Comparison of ENCODE assay signal across 1 cellular context in the genomic region with DNA sequence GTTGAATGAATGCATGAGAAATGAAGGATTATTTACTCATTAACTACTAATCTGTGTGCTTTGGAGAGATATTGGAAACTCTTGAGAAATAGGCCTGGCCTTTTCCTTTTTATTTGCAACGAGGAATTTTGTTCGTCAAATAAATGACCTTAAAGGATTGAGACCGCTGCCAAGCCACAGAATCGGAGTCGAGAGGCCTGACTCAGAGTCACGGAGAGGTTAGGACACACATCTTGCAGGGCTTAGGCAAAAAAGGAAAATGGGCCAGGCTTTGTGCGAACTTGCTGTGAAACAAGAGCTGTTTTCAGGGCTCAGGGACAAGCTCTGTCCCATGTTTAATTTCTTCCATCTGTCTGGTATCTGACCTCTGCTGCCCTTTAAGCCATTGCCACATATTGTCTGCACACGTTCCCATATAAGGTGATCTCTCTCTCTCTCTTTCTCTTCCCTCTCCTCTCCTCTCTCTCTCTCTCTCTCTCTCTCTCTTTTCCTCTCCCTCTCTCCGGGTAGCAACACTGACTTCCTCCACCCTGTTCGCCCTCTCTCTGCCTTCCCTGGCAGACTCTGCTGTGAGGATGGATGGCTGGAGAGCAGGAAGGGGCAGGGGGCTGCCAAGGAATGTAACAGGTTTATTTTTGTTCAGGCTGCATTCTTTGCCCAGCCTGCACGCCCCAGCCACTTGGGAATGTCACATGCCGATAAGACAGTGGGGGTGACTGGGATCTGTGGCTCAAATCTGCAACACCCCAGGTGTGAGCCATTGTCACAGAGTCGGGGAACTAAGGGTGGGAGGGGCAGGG.
TF ChIP-seq lines count a peak whose summit lies in the region.

No MANE protein-coding gene starts in this region.

TF ChIP-seq in HepG2, 621 proteins besides CTCF, POLR2A, EP300 and RAD21 (continued from another document and continues in another):
- TF ChIP-seq, protein P1, sequence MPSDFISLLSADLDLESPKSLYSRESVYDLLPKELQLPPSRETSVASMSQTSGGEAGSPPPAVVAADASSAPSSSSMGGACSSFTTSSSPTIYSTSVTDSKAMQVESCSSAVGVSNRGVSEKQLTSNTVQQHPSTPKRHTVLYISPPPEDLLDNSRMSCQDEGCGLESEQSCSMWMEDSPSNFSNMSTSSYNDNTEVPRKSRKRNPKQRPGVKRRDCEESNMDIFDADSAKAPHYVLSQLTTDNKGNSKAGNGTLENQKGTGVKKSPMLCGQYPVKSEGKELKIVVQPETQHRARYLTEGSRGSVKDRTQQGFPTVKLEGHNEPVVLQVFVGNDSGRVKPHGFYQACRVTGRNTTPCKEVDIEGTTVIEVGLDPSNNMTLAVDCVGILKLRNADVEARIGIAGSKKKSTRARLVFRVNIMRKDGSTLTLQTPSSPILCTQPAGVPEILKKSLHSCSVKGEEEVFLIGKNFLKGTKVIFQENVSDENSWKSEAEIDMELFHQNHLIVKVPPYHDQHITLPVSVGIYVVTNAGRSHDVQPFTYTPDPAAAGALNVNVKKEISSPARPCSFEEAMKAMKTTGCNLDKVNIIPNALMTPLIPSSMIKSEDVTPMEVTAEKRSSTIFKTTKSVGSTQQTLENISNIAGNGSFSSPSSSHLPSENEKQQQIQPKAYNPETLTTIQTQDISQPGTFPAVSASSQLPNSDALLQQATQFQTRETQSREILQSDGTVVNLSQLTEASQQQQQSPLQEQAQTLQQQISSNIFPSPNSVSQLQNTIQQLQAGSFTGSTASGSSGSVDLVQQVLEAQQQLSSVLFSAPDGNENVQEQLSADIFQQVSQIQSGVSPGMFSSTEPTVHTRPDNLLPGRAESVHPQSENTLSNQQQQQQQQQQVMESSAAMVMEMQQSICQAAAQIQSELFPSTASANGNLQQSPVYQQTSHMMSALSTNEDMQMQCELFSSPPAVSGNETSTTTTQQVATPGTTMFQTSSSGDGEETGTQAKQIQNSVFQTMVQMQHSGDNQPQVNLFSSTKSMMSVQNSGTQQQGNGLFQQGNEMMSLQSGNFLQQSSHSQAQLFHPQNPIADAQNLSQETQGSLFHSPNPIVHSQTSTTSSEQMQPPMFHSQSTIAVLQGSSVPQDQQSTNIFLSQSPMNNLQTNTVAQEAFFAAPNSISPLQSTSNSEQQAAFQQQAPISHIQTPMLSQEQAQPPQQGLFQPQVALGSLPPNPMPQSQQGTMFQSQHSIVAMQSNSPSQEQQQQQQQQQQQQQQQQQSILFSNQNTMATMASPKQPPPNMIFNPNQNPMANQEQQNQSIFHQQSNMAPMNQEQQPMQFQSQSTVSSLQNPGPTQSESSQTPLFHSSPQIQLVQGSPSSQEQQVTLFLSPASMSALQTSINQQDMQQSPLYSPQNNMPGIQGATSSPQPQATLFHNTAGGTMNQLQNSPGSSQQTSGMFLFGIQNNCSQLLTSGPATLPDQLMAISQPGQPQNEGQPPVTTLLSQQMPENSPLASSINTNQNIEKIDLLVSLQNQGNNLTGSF (CRISPR knock-in tag; IDR thresholded peaks at IDR 0.05), result no peak
- TF ChIP-seq, protein P2, sequence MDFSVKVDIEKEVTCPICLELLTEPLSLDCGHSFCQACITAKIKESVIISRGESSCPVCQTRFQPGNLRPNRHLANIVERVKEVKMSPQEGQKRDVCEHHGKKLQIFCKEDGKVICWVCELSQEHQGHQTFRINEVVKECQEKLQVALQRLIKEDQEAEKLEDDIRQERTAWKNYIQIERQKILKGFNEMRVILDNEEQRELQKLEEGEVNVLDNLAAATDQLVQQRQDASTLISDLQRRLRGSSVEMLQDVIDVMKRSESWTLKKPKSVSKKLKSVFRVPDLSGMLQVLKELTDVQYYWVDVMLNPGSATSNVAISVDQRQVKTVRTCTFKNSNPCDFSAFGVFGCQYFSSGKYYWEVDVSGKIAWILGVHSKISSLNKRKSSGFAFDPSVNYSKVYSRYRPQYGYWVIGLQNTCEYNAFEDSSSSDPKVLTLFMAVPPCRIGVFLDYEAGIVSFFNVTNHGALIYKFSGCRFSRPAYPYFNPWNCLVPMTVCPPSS (IDR thresholded peaks at IDR 0.05), result no peak
- peak; percentile 64 for TF ChIP-seq ZBTB20 (CRISPR knock-in tag; IDR thresholded peaks at IDR 0.05; ENCODE audit: borderline replicate concordance, low read depth)
- TF ChIP-seq, protein P3, sequence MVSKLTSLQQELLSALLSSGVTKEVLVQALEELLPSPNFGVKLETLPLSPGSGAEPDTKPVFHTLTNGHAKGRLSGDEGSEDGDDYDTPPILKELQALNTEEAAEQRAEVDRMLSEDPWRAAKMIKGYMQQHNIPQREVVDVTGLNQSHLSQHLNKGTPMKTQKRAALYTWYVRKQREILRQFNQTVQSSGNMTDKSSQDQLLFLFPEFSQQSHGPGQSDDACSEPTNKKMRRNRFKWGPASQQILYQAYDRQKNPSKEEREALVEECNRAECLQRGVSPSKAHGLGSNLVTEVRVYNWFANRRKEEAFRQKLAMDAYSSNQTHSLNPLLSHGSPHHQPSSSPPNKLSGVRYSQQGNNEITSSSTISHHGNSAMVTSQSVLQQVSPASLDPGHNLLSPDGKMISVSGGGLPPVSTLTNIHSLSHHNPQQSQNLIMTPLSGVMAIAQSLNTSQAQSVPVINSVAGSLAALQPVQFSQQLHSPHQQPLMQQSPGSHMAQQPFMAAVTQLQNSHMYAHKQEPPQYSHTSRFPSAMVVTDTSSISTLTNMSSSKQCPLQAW (CRISPR knock-in tag; IDR thresholded peaks at IDR 0.05), result peak; percentile 81
- no peak for TF ChIP-seq SOX6 (IDR thresholded peaks at IDR 0.05)
- TF ChIP-seq SOX6 (CRISPR knock-in tag; IDR thresholded peaks at IDR 0.05), result peak; percentile 90
- TF ChIP-seq, protein P4, sequence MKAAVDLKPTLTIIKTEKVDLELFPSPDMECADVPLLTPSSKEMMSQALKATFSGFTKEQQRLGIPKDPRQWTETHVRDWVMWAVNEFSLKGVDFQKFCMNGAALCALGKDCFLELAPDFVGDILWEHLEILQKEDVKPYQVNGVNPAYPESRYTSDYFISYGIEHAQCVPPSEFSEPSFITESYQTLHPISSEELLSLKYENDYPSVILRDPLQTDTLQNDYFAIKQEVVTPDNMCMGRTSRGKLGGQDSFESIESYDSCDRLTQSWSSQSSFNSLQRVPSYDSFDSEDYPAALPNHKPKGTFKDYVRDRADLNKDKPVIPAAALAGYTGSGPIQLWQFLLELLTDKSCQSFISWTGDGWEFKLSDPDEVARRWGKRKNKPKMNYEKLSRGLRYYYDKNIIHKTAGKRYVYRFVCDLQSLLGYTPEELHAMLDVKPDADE (CRISPR knock-in tag; IDR thresholded peaks at IDR 0.05), result no peak
- TF ChIP-seq, protein P5, sequence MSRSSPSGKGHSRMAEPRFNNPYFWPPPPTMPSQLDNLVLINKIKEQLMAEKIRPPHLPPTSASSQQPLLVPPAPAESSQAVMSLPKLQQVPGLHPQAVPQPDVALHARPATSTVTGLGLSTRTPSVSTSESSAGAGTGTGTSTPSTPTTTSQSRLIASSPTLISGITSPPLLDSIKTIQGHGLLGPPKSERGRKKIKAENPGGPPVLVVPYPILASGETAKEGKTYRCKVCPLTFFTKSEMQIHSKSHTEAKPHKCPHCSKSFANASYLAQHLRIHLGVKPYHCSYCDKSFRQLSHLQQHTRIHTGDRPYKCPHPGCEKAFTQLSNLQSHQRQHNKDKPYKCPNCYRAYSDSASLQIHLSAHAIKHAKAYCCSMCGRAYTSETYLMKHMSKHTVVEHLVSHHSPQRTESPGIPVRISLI (CRISPR knock-in tag; IDR thresholded peaks at IDR 0.05; ENCODE audit: borderline replicate concordance), result peak; percentile 77; the same call in 1 of the 2 replicates
- TF ChIP-seq ZNF703 (CRISPR knock-in tag; IDR thresholded peaks at IDR 0.05; ENCODE audit: borderline replicate concordance), result no peak
- TF ChIP-seq, protein P6, sequence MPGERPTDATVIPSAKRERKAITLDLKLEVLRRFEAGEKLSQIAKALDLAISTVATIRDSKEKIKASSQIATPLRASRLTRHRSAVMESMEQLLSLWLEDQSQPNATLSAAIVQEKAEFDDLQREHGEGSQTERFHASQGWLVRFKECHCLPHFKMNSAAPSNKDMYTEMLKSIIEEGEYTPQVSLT (CRISPR knock-in tag; IDR thresholded peaks at IDR 0.05; ENCODE audit: borderline replicate concordance, low read depth), result no peak
- TF ChIP-seq, protein P7, sequence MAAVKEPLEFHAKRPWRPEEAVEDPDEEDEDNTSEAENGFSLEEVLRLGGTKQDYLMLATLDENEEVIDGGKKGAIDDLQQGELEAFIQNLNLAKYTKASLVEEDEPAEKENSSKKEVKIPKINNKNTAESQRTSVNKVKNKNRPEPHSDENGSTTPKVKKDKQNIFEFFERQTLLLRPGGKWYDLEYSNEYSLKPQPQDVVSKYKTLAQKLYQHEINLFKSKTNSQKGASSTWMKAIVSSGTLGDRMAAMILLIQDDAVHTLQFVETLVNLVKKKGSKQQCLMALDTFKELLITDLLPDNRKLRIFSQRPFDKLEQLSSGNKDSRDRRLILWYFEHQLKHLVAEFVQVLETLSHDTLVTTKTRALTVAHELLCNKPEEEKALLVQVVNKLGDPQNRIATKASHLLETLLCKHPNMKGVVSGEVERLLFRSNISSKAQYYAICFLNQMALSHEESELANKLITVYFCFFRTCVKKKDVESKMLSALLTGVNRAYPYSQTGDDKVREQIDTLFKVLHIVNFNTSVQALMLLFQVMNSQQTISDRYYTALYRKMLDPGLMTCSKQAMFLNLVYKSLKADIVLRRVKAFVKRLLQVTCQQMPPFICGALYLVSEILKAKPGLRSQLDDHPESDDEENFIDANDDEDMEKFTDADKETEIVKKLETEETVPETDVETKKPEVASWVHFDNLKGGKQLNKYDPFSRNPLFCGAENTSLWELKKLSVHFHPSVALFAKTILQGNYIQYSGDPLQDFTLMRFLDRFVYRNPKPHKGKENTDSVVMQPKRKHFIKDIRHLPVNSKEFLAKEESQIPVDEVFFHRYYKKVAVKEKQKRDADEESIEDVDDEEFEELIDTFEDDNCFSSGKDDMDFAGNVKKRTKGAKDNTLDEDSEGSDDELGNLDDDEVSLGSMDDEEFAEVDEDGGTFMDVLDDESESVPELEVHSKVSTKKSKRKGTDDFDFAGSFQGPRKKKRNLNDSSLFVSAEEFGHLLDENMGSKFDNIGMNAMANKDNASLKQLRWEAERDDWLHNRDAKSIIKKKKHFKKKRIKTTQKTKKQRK (IDR thresholded peaks at IDR 0.05; ENCODE audit: low read length), result no peak
- no peak for TF ChIP-seq YEATS2 (CRISPR knock-in tag; IDR thresholded peaks at IDR 0.05; ENCODE audit: borderline replicate concordance)
- TF ChIP-seq GTF2F1 (IDR thresholded peaks at IDR 0.05; ENCODE audit: low read length), result no peak
- no peak for TF ChIP-seq SNRNP70 (IDR thresholded peaks at IDR 0.05; ENCODE audit: low read depth, low read length)
- TF ChIP-seq, protein P8, sequence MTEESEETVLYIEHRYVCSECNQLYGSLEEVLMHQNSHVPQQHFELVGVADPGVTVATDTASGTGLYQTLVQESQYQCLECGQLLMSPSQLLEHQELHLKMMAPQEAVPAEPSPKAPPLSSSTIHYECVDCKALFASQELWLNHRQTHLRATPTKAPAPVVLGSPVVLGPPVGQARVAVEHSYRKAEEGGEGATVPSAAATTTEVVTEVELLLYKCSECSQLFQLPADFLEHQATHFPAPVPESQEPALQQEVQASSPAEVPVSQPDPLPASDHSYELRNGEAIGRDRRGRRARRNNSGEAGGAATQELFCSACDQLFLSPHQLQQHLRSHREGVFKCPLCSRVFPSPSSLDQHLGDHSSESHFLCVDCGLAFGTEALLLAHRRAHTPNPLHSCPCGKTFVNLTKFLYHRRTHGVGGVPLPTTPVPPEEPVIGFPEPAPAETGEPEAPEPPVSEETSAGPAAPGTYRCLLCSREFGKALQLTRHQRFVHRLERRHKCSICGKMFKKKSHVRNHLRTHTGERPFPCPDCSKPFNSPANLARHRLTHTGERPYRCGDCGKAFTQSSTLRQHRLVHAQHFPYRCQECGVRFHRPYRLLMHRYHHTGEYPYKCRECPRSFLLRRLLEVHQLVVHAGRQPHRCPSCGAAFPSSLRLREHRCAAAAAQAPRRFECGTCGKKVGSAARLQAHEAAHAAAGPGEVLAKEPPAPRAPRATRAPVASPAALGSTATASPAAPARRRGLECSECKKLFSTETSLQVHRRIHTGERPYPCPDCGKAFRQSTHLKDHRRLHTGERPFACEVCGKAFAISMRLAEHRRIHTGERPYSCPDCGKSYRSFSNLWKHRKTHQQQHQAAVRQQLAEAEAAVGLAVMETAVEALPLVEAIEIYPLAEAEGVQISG (CRISPR knock-in tag; IDR thresholded peaks at IDR 0.05), result peak; percentile 16; the same call in 1 of the 2 replicates
- TF ChIP-seq ZSCAN20 (CRISPR knock-in tag; IDR thresholded peaks at IDR 0.05; ENCODE audit: borderline replicate concordance), result no peak
- TF ChIP-seq RFXANK (CRISPR knock-in tag; IDR thresholded peaks at IDR 0.05), result no peak
- no peak for TF ChIP-seq TP53 (CRISPR knock-in tag; conservative IDR thresholded peaks at IDR 0.05)
- TF ChIP-seq CENPX (CRISPR knock-in tag; IDR thresholded peaks at IDR 0.05), result no peak
- no peak for TF ChIP-seq ZFP36L1 (CRISPR knock-in tag; IDR thresholded peaks at IDR 0.05)
- TF ChIP-seq ZNF225 (CRISPR knock-in tag; IDR thresholded peaks at IDR 0.05), result no peak
- TF ChIP-seq REPIN1 (CRISPR knock-in tag; IDR thresholded peaks at IDR 0.05; ENCODE audit: borderline replicate concordance, low read depth), result no peak
- TF ChIP-seq FIP1L1 (IDR thresholded peaks at IDR 0.05; ENCODE audit: borderline replicate concordance, insufficient read depth, low read depth, low read length), result no peak
- no peak for TF ChIP-seq MIER2 (CRISPR knock-in tag; IDR thresholded peaks at IDR 0.05)
- no peak for TF ChIP-seq ZNF563 (CRISPR knock-in tag; IDR thresholded peaks at IDR 0.05)
- TF ChIP-seq DR1 (CRISPR knock-in tag; IDR thresholded peaks at IDR 0.05), result no peak
- no peak for TF ChIP-seq CHD2 (IDR thresholded peaks at IDR 0.05; ENCODE audit: low read depth, low read length)
- TF ChIP-seq, protein P9, sequence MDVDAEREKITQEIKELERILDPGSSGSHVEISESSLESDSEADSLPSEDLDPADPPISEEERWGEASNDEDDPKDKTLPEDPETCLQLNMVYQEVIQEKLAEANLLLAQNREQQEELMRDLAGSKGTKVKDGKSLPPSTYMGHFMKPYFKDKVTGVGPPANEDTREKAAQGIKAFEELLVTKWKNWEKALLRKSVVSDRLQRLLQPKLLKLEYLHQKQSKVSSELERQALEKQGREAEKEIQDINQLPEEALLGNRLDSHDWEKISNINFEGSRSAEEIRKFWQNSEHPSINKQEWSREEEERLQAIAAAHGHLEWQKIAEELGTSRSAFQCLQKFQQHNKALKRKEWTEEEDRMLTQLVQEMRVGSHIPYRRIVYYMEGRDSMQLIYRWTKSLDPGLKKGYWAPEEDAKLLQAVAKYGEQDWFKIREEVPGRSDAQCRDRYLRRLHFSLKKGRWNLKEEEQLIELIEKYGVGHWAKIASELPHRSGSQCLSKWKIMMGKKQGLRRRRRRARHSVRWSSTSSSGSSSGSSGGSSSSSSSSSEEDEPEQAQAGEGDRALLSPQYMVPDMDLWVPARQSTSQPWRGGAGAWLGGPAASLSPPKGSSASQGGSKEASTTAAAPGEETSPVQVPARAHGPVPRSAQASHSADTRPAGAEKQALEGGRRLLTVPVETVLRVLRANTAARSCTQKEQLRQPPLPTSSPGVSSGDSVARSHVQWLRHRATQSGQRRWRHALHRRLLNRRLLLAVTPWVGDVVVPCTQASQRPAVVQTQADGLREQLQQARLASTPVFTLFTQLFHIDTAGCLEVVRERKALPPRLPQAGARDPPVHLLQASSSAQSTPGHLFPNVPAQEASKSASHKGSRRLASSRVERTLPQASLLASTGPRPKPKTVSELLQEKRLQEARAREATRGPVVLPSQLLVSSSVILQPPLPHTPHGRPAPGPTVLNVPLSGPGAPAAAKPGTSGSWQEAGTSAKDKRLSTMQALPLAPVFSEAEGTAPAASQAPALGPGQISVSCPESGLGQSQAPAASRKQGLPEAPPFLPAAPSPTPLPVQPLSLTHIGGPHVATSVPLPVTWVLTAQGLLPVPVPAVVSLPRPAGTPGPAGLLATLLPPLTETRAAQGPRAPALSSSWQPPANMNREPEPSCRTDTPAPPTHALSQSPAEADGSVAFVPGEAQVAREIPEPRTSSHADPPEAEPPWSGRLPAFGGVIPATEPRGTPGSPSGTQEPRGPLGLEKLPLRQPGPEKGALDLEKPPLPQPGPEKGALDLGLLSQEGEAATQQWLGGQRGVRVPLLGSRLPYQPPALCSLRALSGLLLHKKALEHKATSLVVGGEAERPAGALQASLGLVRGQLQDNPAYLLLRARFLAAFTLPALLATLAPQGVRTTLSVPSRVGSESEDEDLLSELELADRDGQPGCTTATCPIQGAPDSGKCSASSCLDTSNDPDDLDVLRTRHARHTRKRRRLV (CRISPR knock-in tag; IDR thresholded peaks at IDR 0.05), result 0 out of 2 replicates have a peak, but pooled peaks have one; percentile 61
